In the genomic region with DNA sequence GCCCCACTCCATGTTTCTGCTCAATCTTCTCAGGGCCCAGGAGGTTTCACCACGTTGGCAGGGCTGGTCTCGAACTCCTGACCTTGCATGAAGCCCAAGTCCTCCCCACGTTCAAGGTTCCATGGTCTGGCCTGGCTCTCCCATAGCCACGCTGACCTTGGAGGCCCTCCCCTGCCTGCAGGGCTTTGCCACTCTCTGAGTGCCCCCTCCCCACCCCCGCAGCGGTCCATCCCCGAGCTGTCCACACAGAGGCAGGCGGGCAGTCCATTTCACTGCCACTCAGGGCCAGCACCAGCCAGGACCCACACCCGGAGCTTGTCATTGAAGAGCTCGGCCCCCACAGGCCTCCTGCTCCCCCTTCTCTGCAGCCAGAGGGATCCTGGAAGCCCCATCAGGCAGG, we compare ENCODE assay signal across 1 cellular context.
TF ChIP-seq lines count a peak whose summit lies in the region.

No MANE protein-coding gene starts in this region.

TF ChIP-seq in GM23338, 12 proteins besides CTCF, POLR2A, EP300 and RAD21 (continued from another document):
- TF ChIP-seq ZNF331 (CRISPR knock-in tag; IDR thresholded peaks at IDR 0.05; ENCODE audit: low read depth) (no peak), STAT1 (IDR thresholded peaks at IDR 0.05; ENCODE audit: unreplicated experiment) (no peak)
